ENCODE assay signal across 12 cellular contexts in genomic region chr20:63639093-63639860, GRCh38. TPM values are rescaled to one million over a fixed set of nuclear protein-coding genes. Genes with fewer than 3 reads are reported as not detected.
DNase-seq lines count a peak whose midpoint lies in the region; ATAC-seq and TF ChIP-seq lines count a peak whose summit lies in the region.
"Had no signal": no experiment of that assay in that cellular context is flagged by ENCODE, and none has a peak within 500 bp of the region (broad histone marks: within the 10 kb centered on the region; RNA-seq: fewer than 3 reads in every experiment).

No MANE protein-coding gene starts in this region.

- peaks cover 3% of the 10 kb centered on the region for H3K4me1 ChIP-seq in colonic mucosa

- H3K27me3 ChIP-seq in colonic mucosa, result no peaks in the 10 kb centered on the region
- H3K27me3 ChIP-seq: brain microvascular endothelial cell had no signal

- intact Hi-C loops in activated B cell treated with CpG ODN at 0.5 μM for 24 hours (cut with micrococcal nuclease), result loop anchor here (1.0 to 5.0 kb wide), 3 partner anchors 12 to 258 kb away; partner anchors contain the start of genes ARFRP1, DNAJC5, GMEB2 and ZGPAT
- intact Hi-C loops in colonic mucosa (cut with DNase I), result no loop called here

- H3K9me3 Mint-ChIP-seq in activated B cell treated with CpG ODN at 0.5 μM for 24 hours, result peaks cover 2% of the 10 kb centered on the region

- ATAC-seq in activated B cell treated with CpG ODN at 0.5 μM for 24 hours (ENCODE audit: low read depth), result peak; percentile 42
- ATAC-seq: left lobe of liver had no signal

- H3K36me3 Mint-ChIP-seq in activated B cell treated with CpG ODN at 0.5 μM for 24 hours (ENCODE audit: low read depth), result peaks cover 2% of the 10 kb centered on the region

- DNase-seq in GDM1 (lab: John Stamatoyannopoulos, UW), result peak; percentile 27
- DNase-seq in activated B cell treated with CpG ODN at 0.5 μM for 24 hours, result peak; percentile 52
- DNase-seq in colonic mucosa, result peak; percentile 38
- peak; percentile 58 for DNase-seq in stimulated activated CD4-positive, alpha-beta T cell treated with anti-CD3 and anti-CD28 coated beads, Interleukin-12 subunit alpha, Interleukin-12 subunit beta, amount 100 ng/mL, for 4 hours
- DNase-seq in ecto neural progenitor cell (ENCODE audit: low spot score), result no peak
- DNase-seq in OCI-M1 (lab: John Stamatoyannopoulos, UW), result no peak
- DNase-seq in NCI-H1436 treated with DMSO at 0.1 percent for 48 hours (lab: John Stamatoyannopoulos, UW), result no peak
- no peak for DNase-seq in SKM-1 treated with dmso at 0.1 percent for 144 hours (lab: John Stamatoyannopoulos, UW; ENCODE audit: unreplicated experiment)
- DNase-seq: brain microvascular endothelial cell, DMS53, NCI-H2227 treated with DMSO at 0.1 percent for 48 hours had no signal

- POLR2A ChIA-PET in activated B cell treated with CpG ODN at 0.5 μM for 24 hours (lab: Charles Lee), result interaction anchor here (0.7 to 6.6 kb wide), 6 partner anchors 8 to 118 kb away, joined by 3 to 161 read pairs (median 6); partner anchors contain the start of genes GMEB2 and RTEL1

- H3K9ac ChIP-seq in colonic mucosa (ENCODE audit: low read depth in 2 of 2, low read length in 2 of 2), result peak overlapping the region; percentile 12 to 19

- H3K27ac Mint-ChIP-seq in activated B cell treated with CpG ODN at 0.5 μM for 24 hours, result peak overlapping the region; percentile 99

- peaks cover 58% of the 10 kb centered on the region for H3K4me1 Mint-ChIP-seq in activated B cell treated with CpG ODN at 0.5 μM for 24 hours

- no peak overlapping the region for H3K4me3 ChIP-seq in colonic mucosa

- TF ChIP-seq CTCF in activated B cell treated with CpG ODN at 0.5 μM for 24 hours (IDR thresholded peaks at IDR 0.05) (no peak), colonic mucosa (IDR thresholded peaks at IDR 0.05) (no peak)

- H3K4me3 Mint-ChIP-seq in activated B cell treated with CpG ODN at 0.5 μM for 24 hours, result peak overlapping the region; percentile 84

- no peaks in the 10 kb centered on the region for H3K9me3 ChIP-seq in colonic mucosa

- H3K36me3 ChIP-seq in colonic mucosa, result no peaks in the 10 kb centered on the region
- H3K36me3 ChIP-seq: brain microvascular endothelial cell had no signal

- H3K27ac ChIP-seq in colonic mucosa, result peak overlapping the region; percentile 53
- H3K27ac ChIP-seq: brain microvascular endothelial cell had no signal

- CTCF ChIA-PET in activated B cell treated with CpG ODN at 0.5 μM for 24 hours (lab: Charles Lee), result no interaction called here

- H3K27me3 Mint-ChIP-seq in activated B cell treated with CpG ODN at 0.5 μM for 24 hours, result no peaks in the 10 kb centered on the region

RNA-seq across cellular contexts. Expression of gene GMEB2, which starts 12.4 kb away (rescaled TPM):
- total RNA-seq in activated B cell treated with CpG ODN at 0.5 μM for 24 hours, result 16.9 and 17.4 TPM in 2 replicates
- total RNA-seq in colonic mucosa, result 10 to 100 TPM; 11.5 to 14.8 TPM

RNA-seq across cellular contexts. Expression of gene STMN3, which starts 13.9 kb away (rescaled TPM):
- total RNA-seq in activated B cell treated with CpG ODN at 0.5 μM for 24 hours (4.9 and 6.1 TPM in 2 replicates), colonic mucosa (1 to 10 TPM; 2.5 to 5.3 TPM)

RNA-seq across cellular contexts. Expression of gene RTEL1, which starts 18.8 kb away (rescaled TPM):
- total RNA-seq in activated B cell treated with CpG ODN at 0.5 μM for 24 hours (24.1 and 33.8 TPM in 2 replicates), colonic mucosa (10 to 100 TPM; 25.7 to 34.9 TPM)

RNA-seq across cellular contexts. Expression of gene TNFRSF6B, which starts 57.2 kb away (rescaled TPM):
- not detected in 2 replicates for total RNA-seq in activated B cell treated with CpG ODN at 0.5 μM for 24 hours
- total RNA-seq in colonic mucosa, result 1 to 10 TPM in 1 of 2 donors, not detected in 1; 7.5 TPM

Comparison
In these comparisons a context has a peak if more than half of its experiments do, and no peak if none do; other contexts are left out.
1. DNase-seq: peak in GDM1 (single experiment), activated B cell treated with CpG ODN at 0.5 μM for 24 hours (single experiment), colonic mucosa (single experiment) and stimulated activated CD4-positive, alpha-beta T cell treated with anti-CD3 and anti-CD28 coated beads, Interleukin-12 subunit alpha, Interleukin-12 subunit beta, amount 100 ng/mL, for 4 hours (single experiment); none in ecto neural progenitor cell (single experiment), OCI-M1 (single experiment), NCI-H1436 treated with DMSO at 0.1 percent for 48 hours (single experiment) and SKM-1 treated with dmso at 0.1 percent for 144 hours (single experiment).